Comparison of ENCODE assay signal across 8 cellular contexts in the genomic region with DNA sequence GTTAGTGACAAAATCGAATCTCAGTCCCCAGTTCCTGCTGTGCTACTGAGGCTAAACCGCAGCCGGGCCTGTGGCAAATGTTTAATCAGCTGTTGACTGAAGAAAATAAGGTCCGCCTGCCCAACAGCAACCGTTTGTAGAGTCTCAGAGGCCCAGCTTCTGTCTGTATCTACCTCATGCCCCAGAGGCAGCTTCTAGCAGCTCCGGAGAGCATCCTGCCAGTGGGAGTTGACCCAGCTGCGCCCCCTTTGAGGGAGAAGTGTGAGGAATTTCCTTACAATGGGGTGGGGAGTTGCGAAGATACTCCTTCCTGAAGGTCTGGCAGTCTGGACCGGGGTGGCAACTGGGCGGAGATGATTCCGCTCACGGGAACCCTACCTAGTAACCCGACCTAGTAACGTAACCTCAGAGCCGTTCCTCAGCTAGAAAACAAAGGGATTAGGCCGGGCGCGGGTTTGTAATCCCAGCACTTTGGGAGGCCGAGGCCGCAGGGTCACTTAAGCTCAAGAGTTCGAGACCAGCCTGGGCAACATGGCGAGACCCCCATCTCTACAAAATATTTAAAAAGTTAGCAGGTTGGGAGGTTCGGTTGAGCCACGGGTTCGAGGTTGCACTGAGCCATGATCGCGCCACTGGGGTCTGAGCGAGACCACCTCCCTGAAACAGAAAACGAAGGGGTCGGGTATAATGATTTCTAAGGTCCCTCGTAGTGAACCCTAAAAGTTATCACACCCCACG. TPM values are rescaled to one million over a fixed set of nuclear protein-coding genes. Genes with fewer than 3 reads are reported as not detected.
DNase-seq lines count a peak whose midpoint lies in the region; ATAC-seq and TF ChIP-seq lines count a peak whose summit lies in the region.

No MANE protein-coding gene starts in this region.

- in situ Hi-C loops in GM13977 (cut with MboI; ENCODE audit: low pct_unique_long_range_greater_than_20kb, low sequenced_read_pairs, unreplicated experiment) = no loop called here
- in situ Hi-C loops in brain microvascular endothelial cell (cut with HindIII; ENCODE audit: low pct_ligation_motif_present, low sequenced_read_pairs) = no loop called here
- in situ Hi-C loops in gastrocnemius medialis (cut with MboI; ENCODE audit: low sequenced_read_pairs in 4 of 4) = no loop called here

- H3K4me3 ChIP-seq in Loucy (ENCODE audit: low read length, poor library complexity, severe bottlenecking) (peak overlapping the region; percentile 98), brain microvascular endothelial cell (ENCODE audit: low read depth, low read length) (peak overlapping the region; percentile 73), iPS-15b (ENCODE audit: low read depth, low read length) (peak overlapping the region; percentile 92), gastrocnemius medialis (peak overlapping the region; percentile 73 to 98 (median 80))

- DNase-seq in AG08395 (ENCODE audit: low spot score) (peak; percentile 69), GM13977 (ENCODE audit: low spot score) (no peak), SHP77 treated with DMSO at 0.1 percent for 48 hours (lab: John Stamatoyannopoulos, UW) (peak; percentile 78), brain microvascular endothelial cell (peak; percentile 39), gastrocnemius medialis (peak; percentile 69 to 76), KG1 (lab: John Stamatoyannopoulos, UW) (no peak)

- H4K20me1 ChIP-seq in Loucy (ENCODE audit: insufficient read depth, low read length, poor library complexity, severe bottlenecking) = peaks cover 23% of the 10 kb centered on the region

- no peaks in the 10 kb centered on the region for H3K9me3 ChIP-seq in Loucy (ENCODE audit: insufficient read depth, low read depth, low read length)
- H3K9me3 ChIP-seq in iPS-15b (ENCODE audit: control insufficient read depth, insufficient read depth, low read length) = no peaks in the 10 kb centered on the region
- H3K9me3 ChIP-seq in gastrocnemius medialis = no peaks in the 10 kb centered on the region

- H3K36me3 ChIP-seq in Loucy (ENCODE audit: insufficient read depth, low read length) (peaks cover 10% of the 10 kb centered on the region; the same call in 1 of the 2 replicates), brain microvascular endothelial cell (replicated peaks) (peaks cover 10% of the 10 kb centered on the region), iPS-15b (ENCODE audit: control insufficient read depth, insufficient read depth, low read length) (peaks cover 11% of the 10 kb centered on the region), gastrocnemius medialis (peaks cover 0 to 13% of the 10 kb centered on the region in 2 donors)

- H3K27ac ChIP-seq in brain microvascular endothelial cell (peak overlapping the region; percentile 40), gastrocnemius medialis (peak overlapping the region; percentile 93 to 99 (median 96))

- H3F3A ChIP-seq in Loucy (ENCODE audit: low read depth) = peaks cover 5% of the 10 kb centered on the region; the same call in 1 of the 2 replicates

- H3K27me3 ChIP-seq in Loucy (ENCODE audit: insufficient read depth, low read length, poor library complexity, severe bottlenecking) (peaks cover 5% of the 10 kb centered on the region), brain microvascular endothelial cell (replicated peaks) (no peaks in the 10 kb centered on the region), iPS-15b (ENCODE audit: control insufficient read depth, insufficient read depth, low read length) (no peaks in the 10 kb centered on the region), gastrocnemius medialis (no peaks in the 10 kb centered on the region)

- peak overlapping the region; percentile 62; the same call in 1 of the 2 replicates for H2AFZ ChIP-seq in Loucy (ENCODE audit: low read length)

- H3K9me2 ChIP-seq in Loucy (replicated peaks; ENCODE audit: low read depth, low read length) = no peaks in the 10 kb centered on the region

- TF ChIP-seq POLR2A in gastrocnemius medialis (IDR thresholded peaks at IDR 0.05) = no peak

- peak; percentile 36 for TF ChIP-seq CTCF in GM13977 (IDR thresholded peaks at IDR 0.05; ENCODE audit: extremely low read depth, insufficient read depth, missing control alignments)
- TF ChIP-seq CTCF in Loucy (conservative IDR thresholded peaks at IDR 0.05; ENCODE audit: low read length) = peak; percentile 50
- TF ChIP-seq CTCF in brain microvascular endothelial cell (IDR thresholded peaks at IDR 0.05; ENCODE audit: low read depth, low read length, missing control alignments) = peak; percentile 51
- TF ChIP-seq CTCF in gastrocnemius medialis (IDR thresholded peaks at IDR 0.05 in 4 of 5, conservative IDR thresholded peaks at IDR 0.05 in 1 of 5) = no peak

- H3K79me2 ChIP-seq in Loucy (ENCODE audit: insufficient read depth, low read length) = peaks cover 58% of the 10 kb centered on the region

- ATAC-seq in gastrocnemius medialis = peak; percentile 55 to 73

- intact Hi-C loops in gastrocnemius medialis (cut with DNase I; ENCODE audit: low total_unique reads) = loop anchor here (5.0 kb wide), 1 partner anchor 506 kb away; a partner anchor contains a TSS

- H3K4me2 ChIP-seq in Loucy (ENCODE audit: low read depth, low read length, poor library complexity, severe bottlenecking) = peak overlapping the region; percentile 91

- H3K4me1 ChIP-seq in Loucy (ENCODE audit: insufficient read depth, low read length, poor library complexity, severe bottlenecking) (peaks cover 51% of the 10 kb centered on the region), iPS-15b (ENCODE audit: control insufficient read depth, insufficient read depth, low read length) (peaks cover 32% of the 10 kb centered on the region), gastrocnemius medialis (peaks cover 23% of the 10 kb centered on the region in 2 donors)

- H3K9ac ChIP-seq in Loucy (ENCODE audit: low read depth, low read length, poor library complexity, severe bottlenecking) = peak overlapping the region; percentile 96
- H3K9ac ChIP-seq in iPS-15b (ENCODE audit: low read depth, low read length) = peak overlapping the region; percentile 93

RNA-seq across cellular contexts. Expression of a gene that starts 0.8 kb away (rescaled TPM):
- total RNA-seq in gastrocnemius medialis = 1 to 10 TPM; 3.1 to 7.5 (median 3.3) TPM

RNA-seq across cellular contexts. Expression of a gene that starts 9.7 kb away (rescaled TPM):
- total RNA-seq in gastrocnemius medialis = 100 to 1,000 TPM; 115 to 332 (median 159) TPM

RNA-seq across cellular contexts. Expression of a gene that starts 36.9 kb away (rescaled TPM):
- total RNA-seq in gastrocnemius medialis = 10 to 100 TPM in 1 of 4 donors, 1 to 10 TPM in 3; 4.7 to 14.3 (median 6.5) TPM

RNA-seq across cellular contexts. Expression of a gene that starts 54.9 kb away (rescaled TPM):
- 1 to 10 TPM in 2 of 4 donors, under 1 TPM in 1, not detected in 1; 0.27 to 2.7 (median 1.1) TPM for total RNA-seq in gastrocnemius medialis

RNA-seq across cellular contexts. Expression of a gene that starts 55.1 kb away (rescaled TPM):
- 1 to 10 TPM in 3 of 4 donors, under 1 TPM in 1; 0.62 to 6.8 (median 1.9) TPM for total RNA-seq in gastrocnemius medialis

Comparison
In these comparisons a context has a peak if more than half of its experiments do, and no peak if none do; other contexts are left out.
1. DNase-seq: peak in AG08395 (single experiment), SHP77 treated with DMSO at 0.1 percent for 48 hours (single experiment), brain microvascular endothelial cell (single experiment) and gastrocnemius medialis (2 of 2); none in GM13977 (single experiment) and KG1 (single experiment).
2. CTCF ChIP-seq: peak in GM13977 (single experiment), Loucy (single experiment) and brain microvascular endothelial cell (single experiment); none in gastrocnemius medialis (0 of 5).
3. Peak in every context shown above with its lines, with median percentiles within 50 percentile points of each other: H3K4me3 ChIP-seq.